26 cellular contexts compared by ENCODE assay signal in genomic region chr1:167033646-167034045, GRCh38. TPM values are rescaled to one million over a fixed set of nuclear protein-coding genes. Genes with fewer than 3 reads are reported as not detected.
"Had no signal": no experiment of that assay in that cellular context is flagged by ENCODE, and none has a peak within 500 bp of the region (broad histone marks: within the 10 kb centered on the region; RNA-seq: fewer than 3 reads in every experiment).

No MANE protein-coding gene starts in this region.

- H3K4me1 ChIP-seq: body of pancreas, foreskin keratinocyte, neural progenitor cell, suprapubic skin, transverse colon, uterus had no signal

- H3K36me3 ChIP-seq: neural progenitor cell, suprapubic skin, transverse colon, uterus had no signal

- DNase-seq: activated CD4-positive, alpha-beta T cell treated with anti-CD3 and anti-CD28 coated beads, Interleukin-2, amount 10 ng/mL, durations not matched to agents 24 days and 14 days; activated CD4-positive, CD25-positive, alpha-beta regulatory T cell; activated CD8-positive, alpha-beta T cell treated with anti-CD3 and anti-CD28 coated beads for 36 hours; activated naive CD4-positive, alpha-beta T cell treated with Interleukin-2 at 50 U/mL for 16 hours; activated naive CD8-positive, alpha-beta T cell treated with anti-CD3 and anti-CD28 coated beads, Interleukin-2, amount 10 ng/mL, durations not matched to agents 7 days and 5 days; activated T-cell treated with anti-CD3 and anti-CD28 coated beads, Interleukin-2, amount 50 U/mL, for 1 hour; body of pancreas; foreskin keratinocyte; mesenchymal stem cell; naive thymus-derived CD4-positive, alpha-beta T cell; stimulated activated CD4-positive, alpha-beta T cell treated with anti-CD3 and anti-CD28 coated beads, Interleukin-15, amount 100 ng/mL, for 24 hours; stimulated activated CD4-positive, alpha-beta T cell treated with anti-CD3 and anti-CD28 coated beads, Interleukin-2, amount 100 ng/mL, for 48 hours; stimulated activated naive CD8-positive, alpha-beta T cell treated with anti-CD3 and anti-CD28 coated beads, Interleukin-15, amount 100 ng/mL, for 72 hours; T1000; transverse colon; uterus had no signal

- H3K27ac ChIP-seq: body of pancreas, coronary artery, foreskin keratinocyte, neural progenitor cell, suprapubic skin, transverse colon, uterus had no signal

- H3K9me3 Mint-ChIP-seq: activated CD4-positive, alpha-beta T cell treated with anti-CD3 and anti-CD28 coated beads, Interleukin-2, amount 10 ng/mL, durations not matched to agents 24 days and 14 days; activated CD8-positive, alpha-beta T cell treated with anti-CD3 and anti-CD28 coated beads for 36 hours; activated naive CD8-positive, alpha-beta T cell treated with anti-CD3 and anti-CD28 coated beads, Interleukin-2, amount 10 ng/mL, durations not matched to agents 7 days and 5 days; activated T-helper 2 cell treated with anti-CD3 and anti-CD28 coated beads, Interferon-gamma antibody, Interleukin-2, Interleukin-4, amounts not matched to agents 10 μg/mL and 5 μg/mL and 100 μg/mL, durations not matched to agents 14 hours and 24 hours and 36 hours; central memory CD8-positive, alpha-beta T cell; stimulated activated naive CD8-positive, alpha-beta T cell treated with anti-CD3 and anti-CD28 coated beads, Interleukin-15, amount 100 ng/mL, for 72 hours had no signal

- H3K36me3 Mint-ChIP-seq: activated naive CD8-positive, alpha-beta T cell treated with anti-CD3 and anti-CD28 coated beads, Interleukin-2, amount 10 ng/mL, durations not matched to agents 7 days and 5 days; naive thymus-derived CD4-positive, alpha-beta T cell; neural progenitor cell had no signal

- H3K4me3 ChIP-seq: body of pancreas, coronary artery, neural progenitor cell, suprapubic skin, transverse colon, uterus had no signal

- H3K9me3 ChIP-seq: body of pancreas, suprapubic skin, transverse colon, uterus had no signal

- H3K27me3 Mint-ChIP-seq: progenitor cell of endocrine pancreas had no signal

- ATAC-seq: activated CD8-positive, alpha-beta T cell treated with anti-CD3 and anti-CD28 coated beads for 36 hours; body of pancreas; foreskin keratinocyte; naive thymus-derived CD4-positive, alpha-beta T cell; stimulated activated naive CD8-positive, alpha-beta T cell treated with anti-CD3 and anti-CD28 coated beads, Interleukin-15, amount 100 ng/mL, for 72 hours had no signal

- H3K27me3 ChIP-seq: body of pancreas, neural progenitor cell, transverse colon, uterus had no signal

- H3K4me3 Mint-ChIP-seq: activated CD4-positive, alpha-beta T cell treated with anti-CD3 and anti-CD28 coated beads, Interleukin-2, amount 10 ng/mL, durations not matched to agents 24 days and 14 days; activated CD8-positive, alpha-beta T cell treated with anti-CD3 and anti-CD28 coated beads for 36 hours; activated naive CD8-positive, alpha-beta T cell treated with anti-CD3 and anti-CD28 coated beads, Interleukin-2, amount 10 ng/mL, durations not matched to agents 7 days and 5 days; central memory CD8-positive, alpha-beta T cell; naive thymus-derived CD4-positive, alpha-beta T cell; neural progenitor cell; stimulated activated naive CD8-positive, alpha-beta T cell treated with anti-CD3 and anti-CD28 coated beads, Interleukin-15, amount 100 ng/mL, for 72 hours had no signal

- H3K4me1 Mint-ChIP-seq: activated CD4-positive, alpha-beta T cell treated with anti-CD3 and anti-CD28 coated beads, Interleukin-2, amount 10 ng/mL, durations not matched to agents 24 days and 14 days; activated naive CD8-positive, alpha-beta T cell treated with anti-CD3 and anti-CD28 coated beads, Interleukin-2, amount 10 ng/mL, durations not matched to agents 7 days and 5 days; central memory CD8-positive, alpha-beta T cell; naive thymus-derived CD4-positive, alpha-beta T cell; neural progenitor cell; stimulated activated naive CD8-positive, alpha-beta T cell treated with anti-CD3 and anti-CD28 coated beads, Interleukin-15, amount 100 ng/mL, for 72 hours had no signal

- H3K27ac Mint-ChIP-seq: activated CD4-positive, alpha-beta T cell treated with anti-CD3 and anti-CD28 coated beads, Interleukin-2, amount 10 ng/mL, durations not matched to agents 24 days and 14 days; activated CD8-positive, alpha-beta T cell treated with anti-CD3 and anti-CD28 coated beads for 36 hours; activated naive CD8-positive, alpha-beta T cell treated with anti-CD3 and anti-CD28 coated beads, Interleukin-2, amount 10 ng/mL, durations not matched to agents 7 days and 5 days; activated T-helper 2 cell treated with anti-CD3 and anti-CD28 coated beads, Interferon-gamma antibody, Interleukin-2, Interleukin-4, amounts not matched to agents 10 μg/mL and 5 μg/mL and 100 μg/mL, durations not matched to agents 14 hours and 24 hours and 36 hours; naive thymus-derived CD4-positive, alpha-beta T cell; neural progenitor cell; progenitor cell of endocrine pancreas; stimulated activated naive CD8-positive, alpha-beta T cell treated with anti-CD3 and anti-CD28 coated beads, Interleukin-15, amount 100 ng/mL, for 72 hours had no signal

RNA-seq across cellular contexts. Expression of gene MAEL, which starts 44.6 kb away (rescaled TPM):
- total RNA-seq: activated CD4-positive, alpha-beta T cell treated with anti-CD3 and anti-CD28 coated beads, Interleukin-2, amount 10 ng/mL, durations not matched to agents 24 days and 14 days; activated naive CD8-positive, alpha-beta T cell treated with anti-CD3 and anti-CD28 coated beads, Interleukin-2, amount 10 ng/mL, durations not matched to agents 7 days and 5 days; activated T-helper 2 cell treated with anti-CD3 and anti-CD28 coated beads, Interferon-gamma antibody, Interleukin-2, Interleukin-4, amounts not matched to agents 10 μg/mL and 5 μg/mL and 100 μg/mL, durations not matched to agents 14 hours and 24 hours and 36 hours; body of pancreas; epithelial cell of proximal tubule; fibroblast of lung; foreskin keratinocyte; mucosa of gallbladder; naive thymus-derived CD4-positive, alpha-beta T cell; osteoblast; progenitor cell of endocrine pancreas; suprapubic skin; transverse colon had no signal

RNA-seq across cellular contexts. Expression of gene GPA33, which starts 56.5 kb away (rescaled TPM):
- total RNA-seq: activated CD4-positive, alpha-beta T cell treated with anti-CD3 and anti-CD28 coated beads, Interleukin-2, amount 10 ng/mL, durations not matched to agents 24 days and 14 days; epithelial cell of proximal tubule; fibroblast of lung; foreskin keratinocyte; osteoblast; progenitor cell of endocrine pancreas had no signal

RNA-seq across cellular contexts. Expression of gene ILDR2, which starts 58.3 kb away (rescaled TPM):
- total RNA-seq: foreskin keratinocyte had no signal
